11 cellular contexts compared by ENCODE assay signal in genomic region chr4:335515-335914, GRCh38. TPM values are rescaled to one million over a fixed set of nuclear protein-coding genes. Genes with fewer than 3 reads are reported as not detected.
DNase-seq lines count a peak whose midpoint lies in the region; ATAC-seq and TF ChIP-seq lines count a peak whose summit lies in the region.
"Had no signal": no experiment of that assay in that cellular context is flagged by ENCODE, and none has a peak within 500 bp of the region (broad histone marks: within the 10 kb centered on the region; RNA-seq: fewer than 3 reads in every experiment).

No MANE protein-coding gene starts in this region.

- peak overlapping the region; percentile 73 for H3K4me3 Mint-ChIP-seq in activated naive CD4-positive, alpha-beta T cell treated with anti-CD3 and anti-CD28 coated beads, Interleukin-2, amount 10 ng/mL, durations not matched to agents 7 days and 5 days
- peak overlapping the region; percentile 28 for H3K4me3 Mint-ChIP-seq in activated B cell treated with CpG ODN at 0.5 μM for 24 hours
- H3K4me3 Mint-ChIP-seq in glutamatergic neuron (ENCODE audit: unreplicated experiment), result peak overlapping the region; percentile 89

- 73 to 85% (median 76%) methylated on average over 2 of the region's 2 CpGs for WGBS in stomach, 5 donors

- POLR2A ChIA-PET in activated B cell treated with CpG ODN at 0.5 μM for 24 hours (lab: Charles Lee), result no interaction called here

- H3K27ac Mint-ChIP-seq in activated naive CD4-positive, alpha-beta T cell treated with anti-CD3 and anti-CD28 coated beads, Interleukin-2, amount 10 ng/mL, durations not matched to agents 7 days and 5 days, result peak overlapping the region; percentile 85
- no peak overlapping the region for H3K27ac Mint-ChIP-seq in activated B cell treated with CpG ODN at 0.5 μM for 24 hours
- no peak overlapping the region for H3K27ac Mint-ChIP-seq in glutamatergic neuron (ENCODE audit: unreplicated experiment)

- peaks cover 42% of the 10 kb centered on the region for H3K9me3 Mint-ChIP-seq in activated naive CD4-positive, alpha-beta T cell treated with anti-CD3 and anti-CD28 coated beads, Interleukin-2, amount 10 ng/mL, durations not matched to agents 7 days and 5 days
- H3K9me3 Mint-ChIP-seq in activated B cell treated with CpG ODN at 0.5 μM for 24 hours (peaks cover 8% of the 10 kb centered on the region), glutamatergic neuron (ENCODE audit: unreplicated experiment) (peaks cover 12% of the 10 kb centered on the region)

- H3K4me1 ChIP-seq in stomach, result peaks cover 11 to 32% (median 19%) of the 10 kb centered on the region in 4 donors
- H3K4me1 ChIP-seq: parathyroid adenoma had no signal

- CTCF ChIA-PET in activated naive CD4-positive, alpha-beta T cell treated with anti-CD3 and anti-CD28 coated beads, Interleukin-2, amount 10 ng/mL, durations not matched to agents 7 days and 5 days (lab: Charles Lee), result no interaction called here
- CTCF ChIA-PET in activated B cell treated with CpG ODN at 0.5 μM for 24 hours (lab: Charles Lee), result no interaction called here

- H3K9me3 ChIP-seq in stomach, result peaks cover 0 to 6% (median 3%) of the 10 kb centered on the region in 4 donors

- no peaks in the 10 kb centered on the region for H3K27me3 ChIP-seq in stomach
- H3K27me3 ChIP-seq: cardiac muscle cell had no signal

- no peak for TF ChIP-seq EP300 in stomach (IDR thresholded peaks at IDR 0.05)

- TF ChIP-seq CTCF in activated B cell treated with CpG ODN at 0.5 μM for 24 hours (IDR thresholded peaks at IDR 0.05), result no peak
- no peak for TF ChIP-seq CTCF in glutamatergic neuron (IDR thresholded peaks at IDR 0.05; ENCODE audit: partially characterized antibody, unreplicated experiment)
- TF ChIP-seq CTCF in stomach (IDR thresholded peaks at IDR 0.05), result no peak

- peaks cover 34% of the 10 kb centered on the region for H3K4me1 Mint-ChIP-seq in activated naive CD4-positive, alpha-beta T cell treated with anti-CD3 and anti-CD28 coated beads, Interleukin-2, amount 10 ng/mL, durations not matched to agents 7 days and 5 days
- H3K4me1 Mint-ChIP-seq in activated B cell treated with CpG ODN at 0.5 μM for 24 hours (peaks cover 36% of the 10 kb centered on the region), glutamatergic neuron (ENCODE audit: low read depth, unreplicated experiment) (peaks cover 9% of the 10 kb centered on the region)

- peaks cover 4% of the 10 kb centered on the region for H3K27me3 Mint-ChIP-seq in activated naive CD4-positive, alpha-beta T cell treated with anti-CD3 and anti-CD28 coated beads, Interleukin-2, amount 10 ng/mL, durations not matched to agents 7 days and 5 days
- no peaks in the 10 kb centered on the region for H3K27me3 Mint-ChIP-seq in activated B cell treated with CpG ODN at 0.5 μM for 24 hours
- peaks cover 2% of the 10 kb centered on the region for H3K27me3 Mint-ChIP-seq in glutamatergic neuron (ENCODE audit: unreplicated experiment)

- ATAC-seq in activated B cell treated with CpG ODN at 0.5 μM for 24 hours (ENCODE audit: low read depth) (no peak), HG02678 (IDR thresholded peaks at IDR 0.05; ENCODE audit: unreplicated experiment) (no peak), HG03342 (IDR thresholded peaks at IDR 0.05; ENCODE audit: unreplicated experiment) (no peak)

- peak overlapping the region in 3 of 5 donors; percentile 91 to 95 (median 95) for H3K27ac ChIP-seq in stomach

- no peak for TF ChIP-seq POLR2A in stomach (IDR thresholded peaks at IDR 0.05)

- intact Hi-C loops in activated B cell treated with CpG ODN at 0.5 μM for 24 hours (cut with micrococcal nuclease) (loop anchor here (5.0 to 10.0 kb wide), 4 partner anchors 213 to 1349 kb away; partner anchors contain the start of genes FAM53A, IDUA and ZNF718), stomach (cut with DNase I; ENCODE audit: low total_unique reads) (no loop called here)

- peaks cover 49% of the 10 kb centered on the region for H3K36me3 Mint-ChIP-seq in activated naive CD4-positive, alpha-beta T cell treated with anti-CD3 and anti-CD28 coated beads, Interleukin-2, amount 10 ng/mL, durations not matched to agents 7 days and 5 days
- peaks cover 31% of the 10 kb centered on the region for H3K36me3 Mint-ChIP-seq in activated B cell treated with CpG ODN at 0.5 μM for 24 hours (ENCODE audit: low read depth)
- peaks cover 10% of the 10 kb centered on the region for H3K36me3 Mint-ChIP-seq in glutamatergic neuron (ENCODE audit: unreplicated experiment)

- H3K4me3 ChIP-seq in stomach, result no peak overlapping the region

- H3K36me3 ChIP-seq in stomach, result peaks cover 0 to 4% (median 0%) of the 10 kb centered on the region in 4 donors
- H3K36me3 ChIP-seq: cardiac muscle cell had no signal

- no peak for DNase-seq in activated naive CD4-positive, alpha-beta T cell treated with anti-CD3 and anti-CD28 coated beads, Interleukin-2, amount 10 ng/mL, durations not matched to agents 7 days and 5 days
- no peak for DNase-seq in activated naive CD4-positive, alpha-beta T cell treated with anti-CD3 and anti-CD28 coated beads, Interleukin-2, amount 50 U/mL, for 16 hours
- DNase-seq in activated B cell treated with CpG ODN at 0.5 μM for 24 hours (no peak), glutamatergic neuron (no peak), stomach (no peak), germinal center (ENCODE audit: low spot score) (no peak)
- DNase-seq: DMS79 had no signal

RNA-seq across cellular contexts. Expression of gene ZNF141, which starts 2.1 kb away (rescaled TPM):
- total RNA-seq in activated B cell treated with CpG ODN at 0.5 μM for 24 hours, result 36.9 and 47.8 TPM in 2 replicates
- total RNA-seq in glutamatergic neuron (ENCODE audit: unreplicated experiment), result 22.0 TPM
- 10 to 100 TPM; 20.9 to 74.7 (median 31.3) TPM for total RNA-seq in stomach
- 1 to 10 TPM; 2.6 to 4.2 (median 3.4) TPM for polyA plus RNA-seq in stomach

RNA-seq across cellular contexts. Expression of gene ZNF732, which starts 30.2 kb away (rescaled TPM):
- not detected in 2 replicates for total RNA-seq in activated B cell treated with CpG ODN at 0.5 μM for 24 hours
- total RNA-seq in glutamatergic neuron (ENCODE audit: unreplicated experiment), result 1.3 TPM
- 1 to 10 TPM in 1 of 5 donors, under 1 TPM in 1, not detected in 3; 0.29 to 5.1 TPM for total RNA-seq in stomach
- under 1 TPM in 1 of 3 donors, not detected in 2; 0.15 TPM for polyA plus RNA-seq in stomach

Comparison
In these comparisons a context has a peak if more than half of its experiments do, and no peak if none do; other contexts are left out.
1. H3K4me3 Mint-ChIP-seq: peak in every context shown above with its lines; median percentile 89 in glutamatergic neuron; 73 in activated naive CD4-positive, alpha-beta T cell treated with anti-CD3 and anti-CD28 coated beads, Interleukin-2, amount 10 ng/mL, durations not matched to agents 7 days and 5 days; 28 in activated B cell treated with CpG ODN at 0.5 μM for 24 hours.